21 cellular contexts compared by ENCODE assay signal in the genomic region with DNA sequence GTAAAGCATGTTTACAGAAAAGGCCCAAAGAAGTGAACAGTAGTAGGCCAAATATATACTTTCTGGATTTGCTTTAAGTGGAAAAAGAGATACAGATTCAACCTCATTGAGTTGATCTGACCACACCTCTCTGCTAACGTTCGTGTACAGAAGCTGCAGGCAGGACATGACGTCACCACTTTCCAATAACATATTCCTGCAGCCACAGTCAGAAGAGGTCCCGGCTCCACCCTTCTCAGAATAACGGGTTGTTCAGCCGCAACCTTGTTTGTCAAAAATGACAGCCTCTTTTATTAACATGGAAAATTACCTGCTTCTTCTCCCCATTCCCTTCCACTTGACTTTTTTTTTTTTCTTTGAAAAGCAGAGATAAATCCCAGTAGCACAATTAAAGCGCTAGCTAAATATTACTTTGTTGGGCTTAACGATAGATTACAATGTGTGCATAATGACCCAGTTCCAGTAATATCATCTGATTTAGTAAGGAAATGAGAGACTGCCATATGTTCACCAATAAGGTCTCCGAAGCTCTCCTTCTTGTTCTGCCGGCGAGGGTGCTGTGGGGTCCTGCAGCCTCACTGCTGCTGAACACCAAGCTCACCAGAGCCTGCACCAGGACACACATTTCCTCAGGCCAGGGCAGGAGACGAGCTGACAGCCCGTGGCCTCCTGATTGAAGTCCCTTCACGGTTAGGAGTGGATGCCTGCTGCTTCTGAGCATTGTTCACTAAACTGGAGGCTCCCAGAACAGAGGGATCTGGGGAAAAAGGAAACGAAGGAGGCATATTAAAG.
DNase-seq lines count a peak whose midpoint lies in the region; ATAC-seq lines count a peak whose summit lies in the region.
"Had no signal": no experiment of that assay in that cellular context is flagged by ENCODE, and none has a peak within 500 bp of the region (broad histone marks: within the 10 kb centered on the region; RNA-seq: fewer than 3 reads in every experiment).

No MANE protein-coding gene starts in this region.

- H3K9me3 Mint-ChIP-seq in activated T-helper 17 cell treated with anti-CD3 and anti-CD28 coated beads, Interleukin-2, amount 50 U/mL, for 72 hours = no peaks in the 10 kb centered on the region
- H3K9me3 Mint-ChIP-seq: H9 had no signal

- no peaks in the 10 kb centered on the region for H3K36me3 Mint-ChIP-seq in activated T-helper 17 cell treated with anti-CD3 and anti-CD28 coated beads, Interleukin-2, amount 50 U/mL, for 72 hours (ENCODE audit: low read depth)
- H3K36me3 Mint-ChIP-seq: CD4-positive, alpha-beta memory T cell; naive B cell had no signal

- H3K27me3 Mint-ChIP-seq in activated T-helper 17 cell treated with anti-CD3 and anti-CD28 coated beads, Interleukin-2, amount 50 U/mL, for 72 hours = peaks cover 9% of the 10 kb centered on the region

- no peak for ATAC-seq in GM19455 (IDR thresholded peaks at IDR 0.05; ENCODE audit: unreplicated experiment)
- ATAC-seq in activated T-helper 17 cell treated with anti-CD3 and anti-CD28 coated beads, Interleukin-2, amount 50 U/mL, for 72 hours (replicated peaks) = no peak
- ATAC-seq in GM18868 (IDR thresholded peaks at IDR 0.05; ENCODE audit: unreplicated experiment) = no peak
- ATAC-seq: activated CD4-positive, CD25-positive, alpha-beta regulatory T cell treated with anti-CD3 and anti-CD28 coated beads, Interleukin-2, amount 50 U/mL, for 24 hours; activated CD8-positive, alpha-beta T cell treated with anti-CD3 and anti-CD28 coated beads, Interleukin-2, amount 10 ng/mL, durations not matched to agents 7 days and 5 days; heart left ventricle had no signal

- peak; percentile 21 for DNase-seq in NCI-H146 (lab: John Stamatoyannopoulos, UW)
- no peak for DNase-seq in NCI-H146 treated with DMSO at 0.1 percent for 48 hours (lab: John Stamatoyannopoulos, UW; ENCODE audit: unreplicated experiment)
- DNase-seq in NCI-H2081 (lab: John Stamatoyannopoulos, UW) = peak; percentile 40 to 59
- peak; percentile 13 for DNase-seq in SHP77 treated with DMSO at 0.1 percent for 48 hours (lab: John Stamatoyannopoulos, UW)
- DNase-seq in retina = peak; percentile 59
- DNase-seq: activated CD8-positive, alpha-beta T cell treated with anti-CD3 and anti-CD28 coated beads, Interleukin-2, amount 10 ng/mL, durations not matched to agents 7 days and 5 days; activated T-cell treated with anti-CD3 and anti-CD28 coated beads, Interleukin-2, amount 50 U/mL, for 1 hour; CD4-positive, alpha-beta memory T cell; DMS53; GF-D8; H9; heart left ventricle; mesendoderm; naive B cell; RPMI8226; stimulated activated CD4-positive, alpha-beta T cell treated with anti-CD3 and anti-CD28 coated beads, Interleukin-4, amount 100 ng/mL, for 24 hours; stimulated activated naive CD4-positive, alpha-beta T cell treated with Interleukin-2 at 50 U/mL for 16 hours had no signal

- no peaks in the 10 kb centered on the region for H3K4me1 Mint-ChIP-seq in activated T-helper 17 cell treated with anti-CD3 and anti-CD28 coated beads, Interleukin-2, amount 50 U/mL, for 72 hours
- H3K4me1 Mint-ChIP-seq: CD4-positive, alpha-beta memory T cell had no signal

- no peak overlapping the region for H3K27ac Mint-ChIP-seq in activated T-helper 17 cell treated with anti-CD3 and anti-CD28 coated beads, Interleukin-2, amount 50 U/mL, for 72 hours
- H3K27ac Mint-ChIP-seq: activated CD8-positive, alpha-beta T cell treated with anti-CD3 and anti-CD28 coated beads, Interleukin-2, amount 10 ng/mL, durations not matched to agents 7 days and 5 days; CD4-positive, alpha-beta memory T cell; H9; naive B cell had no signal

- no peak overlapping the region for H3K4me3 Mint-ChIP-seq in activated T-helper 17 cell treated with anti-CD3 and anti-CD28 coated beads, Interleukin-2, amount 50 U/mL, for 72 hours
- H3K4me3 Mint-ChIP-seq: activated CD8-positive, alpha-beta T cell treated with anti-CD3 and anti-CD28 coated beads, Interleukin-2, amount 10 ng/mL, durations not matched to agents 7 days and 5 days; CD4-positive, alpha-beta memory T cell; H9; naive B cell had no signal
